ENCODE assay signal across 9 cellular contexts in the genomic region with DNA sequence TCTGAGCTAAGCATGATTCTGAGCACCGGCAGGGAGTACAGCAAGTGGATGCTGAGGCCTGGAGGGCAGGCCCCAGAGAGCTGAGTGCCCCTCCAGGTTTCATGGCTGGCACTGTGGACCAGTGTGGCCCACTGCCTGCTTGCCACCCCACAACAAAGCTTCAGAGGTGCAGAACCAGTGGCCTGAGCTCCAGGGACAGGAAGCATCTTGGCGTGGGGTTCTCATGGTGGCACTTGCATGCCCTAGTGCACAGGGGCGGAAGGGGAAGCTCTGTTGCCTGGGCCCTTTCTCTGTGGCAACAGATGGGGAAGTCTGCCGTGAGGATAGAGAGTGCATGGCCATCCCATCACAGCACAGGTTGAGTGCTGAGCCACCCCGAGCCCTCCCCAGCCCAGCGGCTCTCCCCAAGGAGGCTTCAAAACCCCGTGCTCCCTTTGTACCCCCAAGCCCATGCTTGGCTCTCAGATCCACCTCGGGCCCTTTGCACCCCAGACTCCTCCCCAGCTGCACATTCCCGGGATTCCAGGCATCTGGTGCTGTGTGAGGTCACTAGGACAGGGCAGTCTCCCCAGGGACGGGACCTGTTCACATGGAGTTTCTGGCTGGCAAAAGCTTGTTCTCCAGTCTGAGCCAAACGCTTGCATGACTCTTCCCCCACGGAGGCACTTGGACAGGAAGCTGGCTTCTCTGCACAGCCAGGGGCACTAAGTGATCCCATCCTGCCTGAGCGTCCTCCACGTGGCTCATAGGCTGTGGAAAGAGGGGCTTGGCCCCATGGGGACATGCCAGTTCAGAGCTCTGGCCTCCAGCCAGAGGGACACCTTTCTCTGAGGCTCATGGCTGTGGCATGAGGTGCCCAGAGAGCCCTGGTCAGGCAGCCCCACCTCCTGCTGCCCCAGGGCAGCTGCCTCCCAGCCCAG. TPM values are rescaled to one million over a fixed set of nuclear protein-coding genes. Genes with fewer than 3 reads are reported as not detected.
DNase-seq lines count a peak whose midpoint lies in the region; ATAC-seq and TF ChIP-seq lines count a peak whose summit lies in the region.
"Had no signal": no experiment of that assay in that cellular context is flagged by ENCODE, and none has a peak within 500 bp of the region (broad histone marks: within the 10 kb centered on the region; RNA-seq: fewer than 3 reads in every experiment).

No MANE protein-coding gene starts in this region.

- peak overlapping the region; percentile 95 for H3K4me3 Mint-ChIP-seq in neural crest cell

- H3K36me3 Mint-ChIP-seq in neural crest cell (ENCODE audit: low read depth) = no peaks in the 10 kb centered on the region

- DNase-seq in ELF-1 (ENCODE audit: low read depth, low spot score) (peak; percentile 63), MG63 (peak; percentile 82), choroid plexus epithelial cell (ENCODE audit: low read depth) (peak; percentile 75), neural crest cell (ENCODE audit: low read depth, low spot score) (no peak), NCI-H1417 treated with DMSO at 0.1 percent for 48 hours (lab: John Stamatoyannopoulos, UW) (no peak), midbrain (lab: John Stamatoyannopoulos, UW) (no peak)
- no peak for DNase-seq in activated T-cell treated with anti-CD3 and anti-CD28 coated beads, Interleukin-2, amount 50 U/mL, for 48 hours

- peaks cover 28% of the 10 kb centered on the region for H3K36me3 ChIP-seq in MG63
- H3K36me3 ChIP-seq: uterus had no signal

- H3K4me1 Mint-ChIP-seq in neural crest cell = peaks cover 33% of the 10 kb centered on the region

- H3K27ac Mint-ChIP-seq in neural crest cell (ENCODE audit: unreplicated experiment) = no peak overlapping the region

- peaks cover 32% of the 10 kb centered on the region for H3K27me3 Mint-ChIP-seq in neural crest cell (ENCODE audit: low read depth)

- ATAC-seq in HG03378 (IDR thresholded peaks at IDR 0.05; ENCODE audit: unreplicated experiment) = no peak

- TF ChIP-seq CTCF in choroid plexus epithelial cell (conservative IDR thresholded peaks at IDR 0.05; ENCODE audit: low read depth, low read length) (no peak), neural crest cell (conservative IDR thresholded peaks at IDR 0.05) (no peak)

- no peaks in the 10 kb centered on the region for H3K9me3 ChIP-seq in MG63
- H3K9me3 ChIP-seq: uterus had no signal

- no peak overlapping the region for H3K4me3 ChIP-seq in MG63
- no peak overlapping the region for H3K4me3 ChIP-seq in choroid plexus epithelial cell (ENCODE audit: low read depth, low read length)
- H3K4me3 ChIP-seq: uterus had no signal

- peaks cover 6% of the 10 kb centered on the region for H3K27me3 ChIP-seq in MG63

- no peaks in the 10 kb centered on the region for H3K9me3 Mint-ChIP-seq in neural crest cell

RNA-seq across cellular contexts. Expression of a gene that starts 4.2 kb away (rescaled TPM):
- total RNA-seq in MG63 (2014; rRNA removed; shearing (Covaris generic); ENCODE audit: low replicate concordance) = 44.7 and 55.9 TPM in 2 replicates
- total RNA-seq in neural crest cell = 172 and 173 TPM in 2 replicates

RNA-seq across cellular contexts. Expression of a gene that starts 24.3 kb away (rescaled TPM):
- total RNA-seq in MG63 (2014; rRNA removed; shearing (Covaris generic); ENCODE audit: low replicate concordance) = not detected in 2 replicates
- not detected in 2 replicates for total RNA-seq in neural crest cell
- total RNA-seq: uterus had no signal

RNA-seq across cellular contexts. Expression of a gene that starts 29.9 kb away (rescaled TPM):
- total RNA-seq in MG63 (2014; rRNA removed; shearing (Covaris generic); ENCODE audit: low replicate concordance) = 19.0 and 19.5 TPM in 2 replicates
- total RNA-seq in neural crest cell = 22.7 and 23.5 TPM in 2 replicates

RNA-seq across cellular contexts. Expression of a gene that starts 43.3 kb away (rescaled TPM):
- total RNA-seq in MG63 (2014; rRNA removed; shearing (Covaris generic); ENCODE audit: low replicate concordance) = not detected in 2 replicates
- not detected in 2 replicates for total RNA-seq in neural crest cell

RNA-seq across cellular contexts. Expression of a gene that starts 52.2 kb away (rescaled TPM):
- total RNA-seq in MG63 (2014; rRNA removed; shearing (Covaris generic); ENCODE audit: low replicate concordance) = 17.8 and 26.5 TPM in 2 replicates
- 83.6 and 91.6 TPM in 2 replicates for total RNA-seq in neural crest cell

Comparison
In these comparisons a context has a peak if more than half of its experiments do, and no peak if none do; other contexts are left out.
1. DNase-seq: peak in ELF-1 (single experiment), MG63 (single experiment) and choroid plexus epithelial cell (single experiment); none in neural crest cell (single experiment), NCI-H1417 treated with DMSO at 0.1 percent for 48 hours (single experiment), midbrain (single experiment) and activated T-cell treated with anti-CD3 and anti-CD28 coated beads, Interleukin-2, amount 50 U/mL, for 48 hours (0 of 2).